In genomic region chr2:219495531-219496122, GRCh38 we compare ENCODE assay signal across 9 cellular contexts. TPM values are rescaled to one million over a fixed set of nuclear protein-coding genes. Genes with fewer than 3 reads are reported as not detected.
DNase-seq lines count a peak whose midpoint lies in the region; TF ChIP-seq lines count a peak whose summit lies in the region.
"Had no signal": no experiment of that assay in that cellular context is flagged by ENCODE, and none has a peak within 500 bp of the region (broad histone marks: within the 10 kb centered on the region; RNA-seq: fewer than 3 reads in every experiment).

No MANE protein-coding gene starts in this region.

- DNase-seq in ACHN, result peak; percentile 83
- peak; percentile 31 for DNase-seq in NCI-H1048 (lab: John Stamatoyannopoulos, UW)
- peak in 4 of 5 experiments; percentile 27 to 68 (median 36) for DNase-seq in T-helper 2 cell
- peak; percentile 72 to 79 for DNase-seq in T47D (ENCODE audit: low read depth in 1 of 2, low spot score in 1 of 2)
- DNase-seq in kidney epithelial cell (ENCODE audit: low read depth), result no peak
- peak; percentile 26 to 58 (median 41) for DNase-seq in stimulated activated CD4-positive, alpha-beta T cell treated with anti-CD3 and anti-CD28 coated beads, TNF-alpha, amount 100 ng/mL, for 24 hours (ENCODE audit: low read depth in 3 of 3)
- no peak for DNase-seq in NCI-H2196 (lab: John Stamatoyannopoulos, UW; ENCODE audit: unreplicated experiment)

- in situ Hi-C loops in ACHN (cut with HindIII; ENCODE audit: low pct_ligation_motif_present, low pct_unique_long_range_greater_than_20kb, low sequenced_read_pairs) (no loop called here), T47D (cut with HindIII; ENCODE audit: low pct_unique_long_range_greater_than_20kb, low sequenced_read_pairs) (no loop called here)

- H3K36me3 ChIP-seq in kidney epithelial cell (ENCODE audit: control insufficient read depth, insufficient read depth, low read length), result no peaks in the 10 kb centered on the region
- H3K36me3 ChIP-seq: neutrophil had no signal

- no peak overlapping the region for H3K4me3 ChIP-seq in kidney epithelial cell (ENCODE audit: low read depth, low read length)

- H3K27me3 ChIP-seq in kidney epithelial cell (ENCODE audit: control insufficient read depth, insufficient read depth, low read length), result peaks cover 67% of the 10 kb centered on the region

- TF ChIP-seq CTCF in GM12874 (IDR thresholded peaks at IDR 0.05; ENCODE audit: insufficient read depth, low read depth, low read length) (peak; percentile 46; the same call in 1 of the 2 replicates), kidney epithelial cell (IDR thresholded peaks at IDR 0.05; ENCODE audit: insufficient read depth, low read length, poor library complexity, severe bottlenecking) (peak; percentile 72)

RNA-seq across cellular contexts. Expression of gene GMPPA, which starts 3.1 kb away (rescaled TPM):
- 34.1 and 45.0 TPM in 2 replicates for total RNA-seq in kidney epithelial cell

RNA-seq across cellular contexts. Expression of gene ASIC4, which starts 18.7 kb away (rescaled TPM):
- total RNA-seq in kidney epithelial cell, result not detected in 2 replicates

RNA-seq across cellular contexts. Expression of gene CHPF, which starts 48.0 kb away (rescaled TPM):
- 285 and 333 TPM in 2 replicates for total RNA-seq in kidney epithelial cell

RNA-seq across cellular contexts. Expression of gene TMEM198, which starts 48.2 kb away (rescaled TPM):
- total RNA-seq in kidney epithelial cell, result 7.1 and 7.6 TPM in 2 replicates

Comparison
In these comparisons a context has a peak if more than half of its experiments do, and no peak if none do; other contexts are left out.
1. DNase-seq: peak in ACHN (single experiment), NCI-H1048 (single experiment), T-helper 2 cell (4 of 5), T47D (2 of 2) and stimulated activated CD4-positive, alpha-beta T cell treated with anti-CD3 and anti-CD28 coated beads, TNF-alpha, amount 100 ng/mL, for 24 hours (3 of 3); none in kidney epithelial cell (single experiment) and NCI-H2196 (single experiment).